8 cellular contexts compared by ENCODE assay signal in genomic region chr7:150404785-150405583, GRCh38. TPM values are rescaled to one million over a fixed set of nuclear protein-coding genes. Genes with fewer than 3 reads are reported as not detected.
A peak's percentile ranks its signal among the peaks of the same experiment; 100 is the strongest.
DNase-seq lines count a peak whose midpoint lies in the region; ATAC-seq and TF ChIP-seq lines count a peak whose summit lies in the region.

No MANE protein-coding gene starts in this region.

- ATAC-seq in GM19455 (IDR thresholded peaks at IDR 0.05; ENCODE audit: unreplicated experiment) (peak; percentile 57), esophagus mucosa (peak; percentile 84)
- ATAC-seq in activated T-cell treated with anti-CD3 and anti-CD28 coated beads, Interleukin-2, amount 50 U/mL, for 4 hours: peak; percentile 84 to 87

- H2AFZ ChIP-seq in OCI-LY1 (ENCODE audit: low read length): peak overlapping the region; percentile 61

- H3K27me3 Mint-ChIP-seq in Caco-2 (ENCODE audit: insufficient read depth, unreplicated experiment): no peaks in the 10 kb centered on the region
- no peaks in the 10 kb centered on the region for H3K27me3 Mint-ChIP-seq in activated T-cell treated with anti-CD3 and anti-CD28 coated beads, Interleukin-2, amount 50 U/mL, for 4 hours (ENCODE audit: low read depth)

- DNase-seq in Caco-2 (peak; percentile 90 to 93), HK-2 (ENCODE audit: unreplicated experiment) (peak; percentile 54)
- DNase-seq in activated T-cell treated with anti-CD3 and anti-CD28 coated beads, Interleukin-2, amount 50 U/mL, for 4 hours: peak; percentile 61
- DNase-seq in stimulated activated CD8-positive, alpha-beta memory T cell treated with anti-CD3 and anti-CD28 coated beads, Interleukin-4, amount 100 ng/mL, for 48 hours: peak; percentile 84

- H3K9ac ChIP-seq in OCI-LY1 (ENCODE audit: low read length): peak overlapping the region; percentile 80

- peaks cover 42% of the 10 kb centered on the region for H3K4me1 Mint-ChIP-seq in Caco-2 (ENCODE audit: low read depth, unreplicated experiment)
- peaks cover 35% of the 10 kb centered on the region for H3K4me1 Mint-ChIP-seq in activated T-cell treated with anti-CD3 and anti-CD28 coated beads, Interleukin-2, amount 50 U/mL, for 4 hours (ENCODE audit: low read depth)

- CTCF ChIA-PET in Caco-2 (lab: Charles Lee): interaction anchor here (0.7 to 1.2 kb wide), 2 partner anchors 27 to 322 kb away, joined by 5 to 7 read pairs; no protein-coding TSS in a partner anchor

- POLR2A ChIA-PET in Caco-2 (lab: Charles Lee): interaction anchor here (0.6 to 1.8 kb wide), 5 partner anchors 21 to 90 kb away, joined by 3 to 6 read pairs (median 5); partner anchors contain the start of gene REPIN1

- H3K4me3 ChIP-seq in Caco-2 (ENCODE audit: low read depth, low read length): peak overlapping the region; percentile 83
- H3K4me3 ChIP-seq in OCI-LY1 (ENCODE audit: low read depth, low read length, poor library complexity, severe bottlenecking): peak overlapping the region; percentile 65
- H3K4me3 ChIP-seq in muscle layer of duodenum (ENCODE audit: low read depth in 1 of 2, low read length in 2 of 2): peak overlapping the region; percentile 69 to 71

- H3K4me3 Mint-ChIP-seq in Caco-2 (ENCODE audit: unreplicated experiment): peak overlapping the region; percentile 88
- H3K4me3 Mint-ChIP-seq in activated T-cell treated with anti-CD3 and anti-CD28 coated beads, Interleukin-2, amount 50 U/mL, for 4 hours: peak overlapping the region; percentile 92

- H3K9me3 Mint-ChIP-seq in Caco-2 (ENCODE audit: unreplicated experiment): no peaks in the 10 kb centered on the region
- H3K9me3 Mint-ChIP-seq in activated T-cell treated with anti-CD3 and anti-CD28 coated beads, Interleukin-2, amount 50 U/mL, for 4 hours: no peaks in the 10 kb centered on the region

- no peaks in the 10 kb centered on the region for H3K79me2 ChIP-seq in OCI-LY1 (ENCODE audit: insufficient read depth, low read length)

- H3K36me3 ChIP-seq in Caco-2 (ENCODE audit: control insufficient read depth, insufficient read depth, low read length) (no peaks in the 10 kb centered on the region), OCI-LY1 (ENCODE audit: insufficient read depth, low read length) (0 out of 2 replicates have a peak, but pooled peaks cover under 1% of the 10 kb centered on the region), muscle layer of duodenum (ENCODE audit: control insufficient read depth in 1 of 2, insufficient read depth in 2 of 2, low read length in 2 of 2) (peaks cover 0 to 4% of the 10 kb centered on the region in 2 donors)

- H3K36me3 Mint-ChIP-seq in Caco-2 (ENCODE audit: insufficient read depth, unreplicated experiment): peaks cover 6% of the 10 kb centered on the region
- H3K36me3 Mint-ChIP-seq in activated T-cell treated with anti-CD3 and anti-CD28 coated beads, Interleukin-2, amount 50 U/mL, for 4 hours (ENCODE audit: insufficient read depth): peaks cover 6% of the 10 kb centered on the region

- H3K27ac ChIP-seq in OCI-LY1 (ENCODE audit: low read depth, low read length, poor library complexity, severe bottlenecking): peak overlapping the region; percentile 90
- H3K27ac ChIP-seq in muscle layer of duodenum (ENCODE audit: low read length): peak overlapping the region; percentile 88

- H3K9me3 ChIP-seq in Caco-2: no peaks in the 10 kb centered on the region
- no peaks in the 10 kb centered on the region for H3K9me3 ChIP-seq in OCI-LY1 (ENCODE audit: low read length)
- H3K9me3 ChIP-seq in muscle layer of duodenum (ENCODE audit: control insufficient read depth in 1 of 2, low read length in 2 of 2): no peaks in the 10 kb centered on the region

- H3K4me2 ChIP-seq in OCI-LY1 (ENCODE audit: low read length): peak overlapping the region; percentile 81

- peak overlapping the region; percentile 45 for H3K27ac Mint-ChIP-seq in Caco-2 (ENCODE audit: unreplicated experiment)

- intact Hi-C loops in Caco-2 (cut with micrococcal nuclease; ENCODE audit: unreplicated experiment): loop anchor here (1.0 kb wide), 4 partner anchors 16 to 37 kb away; partner anchors contain the start of genes REPIN1 and ZNF775

- no peaks in the 10 kb centered on the region for H3K9me2 ChIP-seq in OCI-LY1 (ENCODE audit: low read depth, low read length)

- no peaks in the 10 kb centered on the region for H3F3A ChIP-seq in OCI-LY1 (ENCODE audit: insufficient read depth, low read length)

- no TSS peak for BruUV-seq in Caco-2 (replicated peaks; lab: Mats Ljungman, UMichigan)

- no peaks in the 10 kb centered on the region for H3K27me3 ChIP-seq in Caco-2 (replicated peaks; ENCODE audit: control insufficient read depth, insufficient read depth, low read length)
- H3K27me3 ChIP-seq in OCI-LY1 (ENCODE audit: insufficient read depth, low read length): no peaks in the 10 kb centered on the region
- H3K27me3 ChIP-seq in muscle layer of duodenum (ENCODE audit: low read depth, low read length): no peaks in the 10 kb centered on the region

- no peaks in the 10 kb centered on the region for H4K20me1 ChIP-seq in OCI-LY1 (ENCODE audit: insufficient read depth, low read length)

- H3K4me1 ChIP-seq in Caco-2 (peaks cover 49% of the 10 kb centered on the region), OCI-LY1 (ENCODE audit: insufficient read depth, low read length, severe bottlenecking) (peaks cover 45% of the 10 kb centered on the region), muscle layer of duodenum (ENCODE audit: control insufficient read depth in 1 of 2, insufficient read depth in 2 of 2, low read length in 2 of 2) (peaks cover 11 to 22% of the 10 kb centered on the region in 2 donors)

- TF ChIP-seq CTCF in Caco-2 (IDR thresholded peaks at IDR 0.05; ENCODE audit: insufficient read depth in 1 of 2, low read depth in 1 of 2, low read length in 1 of 2, severe bottlenecking in 1 of 2, unreplicated experiment in 1 of 2): peak in 1 of 2 experiments; percentile 18
- TF ChIP-seq CTCF in OCI-LY1 (IDR thresholded peaks at IDR 0.05; ENCODE audit: low read length): peak; percentile 45; the same call in 1 of the 2 replicates

RNA-seq across cellular contexts. Expression of gene ZNF775, which starts 25.9 kb away (rescaled TPM):
- total RNA-seq in Caco-2 (2022) (4.0 and 4.4 TPM in 2 replicates), esophagus mucosa (1.3 TPM)
- 1 to 10 TPM; 3.4 to 4.5 (median 4.2) TPM for total RNA-seq in activated T-cell treated with anti-CD3 and anti-CD28 coated beads, Interleukin-2, amount 50 U/mL, for 4 hours

RNA-seq across cellular contexts. Expression of gene REPIN1, which starts 36.4 kb away (rescaled TPM):
- 141 and 148 TPM in 2 replicates for total RNA-seq in Caco-2 (2022)
- total RNA-seq in activated T-cell treated with anti-CD3 and anti-CD28 coated beads, Interleukin-2, amount 50 U/mL, for 4 hours: 10 to 100 TPM; 54.7 to 68.4 (median 62.6) TPM
- total RNA-seq in esophagus mucosa: 44.9 TPM

RNA-seq across cellular contexts. Expression of gene GIMAP8, which starts 45.4 kb away (rescaled TPM):
- total RNA-seq in Caco-2 (2022) (0.07 TPM in 1 of 2 replicates, not detected in the other), esophagus mucosa (1.6 TPM)
- 1 to 10 TPM; 3.5 to 4.0 (median 3.6) TPM for total RNA-seq in activated T-cell treated with anti-CD3 and anti-CD28 coated beads, Interleukin-2, amount 50 U/mL, for 4 hours

Comparison
In these comparisons a context has a peak if more than half of its experiments do, and no peak if none do; other contexts are left out.
1. Peak in every context shown above with its lines: DNase-seq, ATAC-seq, H3K4me3 ChIP-seq and H3K27ac ChIP-seq.